In genomic region chr14:60204104-60204842, GRCh38 we compare ENCODE assay signal across 1 cellular context.
TF ChIP-seq lines count a peak whose summit lies in the region.

No MANE protein-coding gene starts in this region.

TF ChIP-seq in GM12878, 131 proteins besides CTCF, POLR2A, EP300 and RAD21 (continued from another document and continues in another):
- TF ChIP-seq HSF1 (IDR thresholded peaks at IDR 0.05; ENCODE audit: low read depth, low read length) (no peak), ZNF274 (IDR thresholded peaks at IDR 0.05; ENCODE audit: insufficient read depth, insufficient read length) (no peak), E4F1 (IDR thresholded peaks at IDR 0.05; ENCODE audit: borderline replicate concordance, partially characterized antibody) (no peak), TCF7 (IDR thresholded peaks at IDR 0.05; ENCODE audit: borderline replicate concordance) (no peak), DPF2 (IDR thresholded peaks at IDR 0.05) (peak; percentile 66; the same call in 1 of the 2 replicates), IRF5 (IDR thresholded peaks at IDR 0.05; ENCODE audit: borderline replicate concordance) (no peak), PBX3 (IDR thresholded peaks at IDR 0.05; ENCODE audit: insufficient replicate concordance, low read depth, low read length) (peak; percentile 37), POU2F2 (IDR thresholded peaks at IDR 0.05; ENCODE audit: borderline replicate concordance, low read depth, low read length) (peak; percentile 97), POLR2AphosphoS5 (IDR thresholded peaks at IDR 0.05; ENCODE audit: low read length) (peak; percentile 44; the same call in 1 of the 2 replicates), PAX5 (IDR thresholded peaks at IDR 0.05; ENCODE audit: borderline replicate concordance, low read depth, low read length) (peak; percentile 90; the same call in 1 of the 2 replicates), YBX1 (IDR thresholded peaks at IDR 0.05) (no peak), JUNB (IDR thresholded peaks at IDR 0.05) (peak; percentile 56), ZNF207 (IDR thresholded peaks at IDR 0.05; ENCODE audit: borderline replicate concordance) (no peak), ETV6 (conservative IDR thresholded peaks at IDR 0.05 in 1 of 2, IDR thresholded peaks at IDR 0.05 in 1 of 2; ENCODE audit: borderline replicate concordance in 1 of 2, low read depth in 1 of 2) (peak in 1 of 2 experiments; percentile 61; a peak in 1 of 4 replicates), CREM (IDR thresholded peaks at IDR 0.05; ENCODE audit: low read depth) (peak; percentile 80), ATF7 (IDR thresholded peaks at IDR 0.05; ENCODE audit: low read depth) (peak; percentile 55; the same call in 1 of the 2 replicates), IRF4 (IDR thresholded peaks at IDR 0.05; ENCODE audit: low read depth, low read length) (peak; percentile 71), NFIC (IDR thresholded peaks at IDR 0.05; ENCODE audit: low read depth, low read length) (peak; percentile 74), CBX5 (IDR thresholded peaks at IDR 0.05; ENCODE audit: low read depth) (no peak), KLF5 (IDR thresholded peaks at IDR 0.05; ENCODE audit: partially characterized antibody) (peak; percentile 65), ZNF622 (IDR thresholded peaks at IDR 0.05) (no peak), RUNX3 (IDR thresholded peaks at IDR 0.05; ENCODE audit: low read length) (peak; percentile 94), EGR1 (IDR thresholded peaks at IDR 0.05; ENCODE audit: borderline replicate concordance in 1 of 2, low read depth in 2 of 2, low read length in 2 of 2) (peak in 1 of 2 experiments; percentile 73; a peak in 2 of 3 replicates), HDAC6 (IDR thresholded peaks at IDR 0.05; ENCODE audit: unreplicated experiment) (no peak), MEF2A (IDR thresholded peaks at IDR 0.05; ENCODE audit: insufficient read depth, low read depth, low read length) (peak; percentile 73; the same call in 1 of the 2 replicates), EZH2 (IDR thresholded peaks at IDR 0.05; ENCODE audit: borderline replicate concordance, control insufficient read depth, low read depth, low read length) (no peak), BHLHE40 (IDR thresholded peaks at IDR 0.05; ENCODE audit: borderline replicate concordance in 1 of 2, low read depth in 2 of 2, low read length in 1 of 2) (peak; percentile 61 to 74; a peak in 3 of 4 replicates), MYB (IDR thresholded peaks at IDR 0.05; ENCODE audit: borderline replicate concordance, low read depth, low read length) (peak; percentile 74), RB1 (IDR thresholded peaks at IDR 0.05; ENCODE audit: borderline replicate concordance) (no peak), CEBPB (IDR thresholded peaks at IDR 0.05; ENCODE audit: borderline replicate concordance in 1 of 2, low read depth in 2 of 2, low read length in 2 of 2) (no peak), GABPA (IDR thresholded peaks at IDR 0.05; ENCODE audit: low read depth) (no peak), NR2C2 (IDR thresholded peaks at IDR 0.05; ENCODE audit: borderline replicate concordance, control insufficient read depth, insufficient read length, low read depth) (no peak), FOXM1 (IDR thresholded peaks at IDR 0.05; ENCODE audit: low read depth, low read length) (peak; percentile 85), CHD4 (IDR thresholded peaks at IDR 0.05) (no peak), POLR2AphosphoS2 (IDR thresholded peaks at IDR 0.05; ENCODE audit: low read depth, low read length) (no peak; the same call in none of the 2 replicates), SUZ12 (IDR thresholded peaks at IDR 0.05; ENCODE audit: unreplicated experiment) (no peak), PAX8 (IDR thresholded peaks at IDR 0.05) (no peak), STAT3 (IDR thresholded peaks at IDR 0.05; ENCODE audit: low read depth, low read length) (no peak), NFYA (IDR thresholded peaks at IDR 0.05; ENCODE audit: borderline replicate concordance, low read depth, low read length) (no peak), SMAD5 (IDR thresholded peaks at IDR 0.05; ENCODE audit: low read depth) (no peak), MTA3 (IDR thresholded peaks at IDR 0.05; ENCODE audit: borderline replicate concordance, low read length) (no peak; the same call in 1 of the 2 replicates), SP1 (IDR thresholded peaks at IDR 0.05; ENCODE audit: low read depth, low read length) (peak; percentile 51), ZNF24 (IDR thresholded peaks at IDR 0.05) (no peak), STAT1 (conservative IDR thresholded peaks at IDR 0.05) (no peak), LARP7 (IDR thresholded peaks at IDR 0.05) (no peak)
- TF ChIP-seq, protein P1, sequence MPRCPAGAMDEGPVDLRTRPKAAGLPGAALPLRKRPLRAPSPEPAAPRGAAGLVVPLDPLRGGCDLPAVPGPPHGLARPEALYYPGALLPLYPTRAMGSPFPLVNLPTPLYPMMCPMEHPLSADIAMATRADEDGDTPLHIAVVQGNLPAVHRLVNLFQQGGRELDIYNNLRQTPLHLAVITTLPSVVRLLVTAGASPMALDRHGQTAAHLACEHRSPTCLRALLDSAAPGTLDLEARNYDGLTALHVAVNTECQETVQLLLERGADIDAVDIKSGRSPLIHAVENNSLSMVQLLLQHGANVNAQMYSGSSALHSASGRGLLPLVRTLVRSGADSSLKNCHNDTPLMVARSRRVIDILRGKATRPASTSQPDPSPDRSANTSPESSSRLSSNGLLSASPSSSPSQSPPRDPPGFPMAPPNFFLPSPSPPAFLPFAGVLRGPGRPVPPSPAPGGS (IDR thresholded peaks at IDR 0.05; ENCODE audit: borderline replicate concordance, insufficient read depth, low read depth, low read length, poor library complexity, severe bottlenecking), result no peak
- TF ChIP-seq, protein P2, sequence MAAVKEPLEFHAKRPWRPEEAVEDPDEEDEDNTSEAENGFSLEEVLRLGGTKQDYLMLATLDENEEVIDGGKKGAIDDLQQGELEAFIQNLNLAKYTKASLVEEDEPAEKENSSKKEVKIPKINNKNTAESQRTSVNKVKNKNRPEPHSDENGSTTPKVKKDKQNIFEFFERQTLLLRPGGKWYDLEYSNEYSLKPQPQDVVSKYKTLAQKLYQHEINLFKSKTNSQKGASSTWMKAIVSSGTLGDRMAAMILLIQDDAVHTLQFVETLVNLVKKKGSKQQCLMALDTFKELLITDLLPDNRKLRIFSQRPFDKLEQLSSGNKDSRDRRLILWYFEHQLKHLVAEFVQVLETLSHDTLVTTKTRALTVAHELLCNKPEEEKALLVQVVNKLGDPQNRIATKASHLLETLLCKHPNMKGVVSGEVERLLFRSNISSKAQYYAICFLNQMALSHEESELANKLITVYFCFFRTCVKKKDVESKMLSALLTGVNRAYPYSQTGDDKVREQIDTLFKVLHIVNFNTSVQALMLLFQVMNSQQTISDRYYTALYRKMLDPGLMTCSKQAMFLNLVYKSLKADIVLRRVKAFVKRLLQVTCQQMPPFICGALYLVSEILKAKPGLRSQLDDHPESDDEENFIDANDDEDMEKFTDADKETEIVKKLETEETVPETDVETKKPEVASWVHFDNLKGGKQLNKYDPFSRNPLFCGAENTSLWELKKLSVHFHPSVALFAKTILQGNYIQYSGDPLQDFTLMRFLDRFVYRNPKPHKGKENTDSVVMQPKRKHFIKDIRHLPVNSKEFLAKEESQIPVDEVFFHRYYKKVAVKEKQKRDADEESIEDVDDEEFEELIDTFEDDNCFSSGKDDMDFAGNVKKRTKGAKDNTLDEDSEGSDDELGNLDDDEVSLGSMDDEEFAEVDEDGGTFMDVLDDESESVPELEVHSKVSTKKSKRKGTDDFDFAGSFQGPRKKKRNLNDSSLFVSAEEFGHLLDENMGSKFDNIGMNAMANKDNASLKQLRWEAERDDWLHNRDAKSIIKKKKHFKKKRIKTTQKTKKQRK (IDR thresholded peaks at IDR 0.05; ENCODE audit: low read depth, low read length), result no peak
- TF ChIP-seq, protein P3, sequence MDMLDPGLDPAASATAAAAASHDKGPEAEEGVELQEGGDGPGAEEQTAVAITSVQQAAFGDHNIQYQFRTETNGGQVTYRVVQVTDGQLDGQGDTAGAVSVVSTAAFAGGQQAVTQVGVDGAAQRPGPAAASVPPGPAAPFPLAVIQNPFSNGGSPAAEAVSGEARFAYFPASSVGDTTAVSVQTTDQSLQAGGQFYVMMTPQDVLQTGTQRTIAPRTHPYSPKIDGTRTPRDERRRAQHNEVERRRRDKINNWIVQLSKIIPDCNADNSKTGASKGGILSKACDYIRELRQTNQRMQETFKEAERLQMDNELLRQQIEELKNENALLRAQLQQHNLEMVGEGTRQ (IDR thresholded peaks at IDR 0.05; ENCODE audit: borderline replicate concordance, low read depth, low read length), result no peak
- TF ChIP-seq, protein P4, sequence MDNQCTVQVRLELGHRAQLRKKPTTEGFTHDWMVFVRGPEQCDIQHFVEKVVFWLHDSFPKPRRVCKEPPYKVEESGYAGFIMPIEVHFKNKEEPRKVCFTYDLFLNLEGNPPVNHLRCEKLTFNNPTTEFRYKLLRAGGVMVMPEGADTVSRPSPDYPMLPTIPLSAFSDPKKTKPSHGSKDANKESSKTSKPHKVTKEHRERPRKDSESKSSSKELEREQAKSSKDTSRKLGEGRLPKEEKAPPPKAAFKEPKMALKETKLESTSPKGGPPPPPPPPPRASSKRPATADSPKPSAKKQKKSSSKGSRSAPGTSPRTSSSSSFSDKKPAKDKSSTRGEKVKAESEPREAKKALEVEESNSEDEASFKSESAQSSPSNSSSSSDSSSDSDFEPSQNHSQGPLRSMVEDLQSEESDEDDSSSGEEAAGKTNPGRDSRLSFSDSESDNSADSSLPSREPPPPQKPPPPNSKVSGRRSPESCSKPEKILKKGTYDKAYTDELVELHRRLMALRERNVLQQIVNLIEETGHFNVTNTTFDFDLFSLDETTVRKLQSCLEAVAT (IDR thresholded peaks at IDR 0.05), result no peak
- TF ChIP-seq, protein P5, sequence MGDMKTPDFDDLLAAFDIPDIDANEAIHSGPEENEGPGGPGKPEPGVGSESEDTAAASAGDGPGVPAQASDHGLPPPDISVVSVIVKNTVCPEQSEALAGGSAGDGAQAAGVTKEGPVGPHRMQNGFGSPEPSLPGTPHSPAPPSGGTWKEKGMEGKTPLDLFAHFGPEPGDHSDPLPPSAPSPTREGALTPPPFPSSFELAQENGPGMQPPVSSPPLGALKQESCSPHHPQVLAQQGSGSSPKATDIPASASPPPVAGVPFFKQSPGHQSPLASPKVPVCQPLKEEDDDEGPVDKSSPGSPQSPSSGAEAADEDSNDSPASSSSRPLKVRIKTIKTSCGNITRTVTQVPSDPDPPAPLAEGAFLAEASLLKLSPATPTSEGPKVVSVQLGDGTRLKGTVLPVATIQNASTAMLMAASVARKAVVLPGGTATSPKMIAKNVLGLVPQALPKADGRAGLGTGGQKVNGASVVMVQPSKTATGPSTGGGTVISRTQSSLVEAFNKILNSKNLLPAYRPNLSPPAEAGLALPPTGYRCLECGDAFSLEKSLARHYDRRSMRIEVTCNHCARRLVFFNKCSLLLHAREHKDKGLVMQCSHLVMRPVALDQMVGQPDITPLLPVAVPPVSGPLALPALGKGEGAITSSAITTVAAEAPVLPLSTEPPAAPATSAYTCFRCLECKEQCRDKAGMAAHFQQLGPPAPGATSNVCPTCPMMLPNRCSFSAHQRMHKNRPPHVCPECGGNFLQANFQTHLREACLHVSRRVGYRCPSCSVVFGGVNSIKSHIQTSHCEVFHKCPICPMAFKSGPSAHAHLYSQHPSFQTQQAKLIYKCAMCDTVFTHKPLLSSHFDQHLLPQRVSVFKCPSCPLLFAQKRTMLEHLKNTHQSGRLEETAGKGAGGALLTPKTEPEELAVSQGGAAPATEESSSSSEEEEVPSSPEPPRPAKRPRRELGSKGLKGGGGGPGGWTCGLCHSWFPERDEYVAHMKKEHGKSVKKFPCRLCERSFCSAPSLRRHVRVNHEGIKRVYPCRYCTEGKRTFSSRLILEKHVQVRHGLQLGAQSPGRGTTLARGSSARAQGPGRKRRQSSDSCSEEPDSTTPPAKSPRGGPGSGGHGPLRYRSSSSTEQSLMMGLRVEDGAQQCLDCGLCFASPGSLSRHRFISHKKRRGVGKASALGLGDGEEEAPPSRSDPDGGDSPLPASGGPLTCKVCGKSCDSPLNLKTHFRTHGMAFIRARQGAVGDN (IDR thresholded peaks at IDR 0.05), result peak; percentile 65
